Comparison of ENCODE assay signal across 11 cellular contexts in genomic region chr4:127832585-127832984, GRCh38. TPM values are rescaled to one million over a fixed set of nuclear protein-coding genes. Genes with fewer than 3 reads are reported as not detected.
DNase-seq lines count a peak whose midpoint lies in the region; ATAC-seq, FAIRE-seq and TF ChIP-seq lines count a peak whose summit lies in the region.
"Had no signal": no experiment of that assay in that cellular context is flagged by ENCODE, and none has a peak within 500 bp of the region (broad histone marks: within the 10 kb centered on the region; RNA-seq: fewer than 3 reads in every experiment).

No MANE protein-coding gene starts in this region.

- H4K20me1 ChIP-seq in GM12878 (ENCODE audit: control insufficient read depth, insufficient read depth): no peaks in the 10 kb centered on the region

- no peak overlapping the region for H2AFZ ChIP-seq in GM12878 (ENCODE audit: control insufficient read depth, low read depth, low read length)

- H3K4me3 ChIP-seq in GM12878 (no peak overlapping the region), uterus (no peak overlapping the region), breast epithelium (no peak overlapping the region), ovary (no peak overlapping the region)
- H3K4me3 ChIP-seq: left lung had no signal

- H3K27me3 ChIP-seq in GM12878 (replicated peaks in 1 of 2; ENCODE audit: control insufficient read depth in 2 of 2, insufficient read depth in 2 of 2, low read length in 1 of 2): no peaks in the 10 kb centered on the region
- no peaks in the 10 kb centered on the region for H3K27me3 ChIP-seq in uterus
- no peaks in the 10 kb centered on the region for H3K27me3 ChIP-seq in breast epithelium
- no peaks in the 10 kb centered on the region for H3K27me3 ChIP-seq in ovary
- H3K27me3 ChIP-seq: left lung had no signal

- intact Hi-C loops in GM12878 (cut with micrococcal nuclease; ENCODE audit: unreplicated experiment): no loop called here
- intact Hi-C loops in uterus (cut with DNase I; ENCODE audit: low total_unique reads): no loop called here
- intact Hi-C loops in breast epithelium (cut with DNase I; ENCODE audit: low total_unique reads): no loop called here
- intact Hi-C loops in ovary (cut with DNase I): no loop called here

- TF ChIP-seq POLR2A in GM12878 (IDR thresholded peaks at IDR 0.05; ENCODE audit: low read depth, low read length): no peak
- TF ChIP-seq POLR2A in uterus (IDR thresholded peaks at IDR 0.05): no peak
- TF ChIP-seq POLR2A in breast epithelium (IDR thresholded peaks at IDR 0.05): no peak
- no peak for TF ChIP-seq POLR2A in ovary (IDR thresholded peaks at IDR 0.05)

- RAD21 ChIA-PET in GM12878 (lab: Charles Lee; ENCODE audit: unreplicated experiment): interaction anchor here (1.0 to 2.9 kb wide), 4 partner anchors 24 to 133 kb away, joined by 4 to 9 read pairs (median 4); partner anchors contain the start of genes ABHD18 and MFSD8

- CTCF ChIA-PET in GM12878 (lab: Yijun Ruan, JAX): interaction anchor here (0.8 to 1.5 kb wide), 3 partner anchors 24 to 39 kb away, joined by 3 read pairs; no protein-coding TSS in a partner anchor

- POLR2A ChIA-PET in GM12878 (lab: Charles Lee): interaction anchor here (1.1 kb wide), 1 partner anchor 14 kb away, joined by 4 read pairs; no protein-coding TSS in a partner anchor

- 0 out of 2 replicates have a peak overlapping the region, but pooled peaks have one; percentile 7 for H3K4me2 ChIP-seq in GM12878 (ENCODE audit: control insufficient read depth, insufficient read depth)

- ATAC-seq in GM18867 (IDR thresholded peaks at IDR 0.05; ENCODE audit: unreplicated experiment) (peak; percentile 66), GM21825 (IDR thresholded peaks at IDR 0.05; ENCODE audit: unreplicated experiment) (peak; percentile 67), HG03432 (IDR thresholded peaks at IDR 0.05; ENCODE audit: unreplicated experiment) (peak; percentile 63), GM12878 (peak; percentile 85)
- ATAC-seq: activated CD8-positive, alpha-beta memory T cell treated with anti-CD3 and anti-CD28 coated beads, Interleukin-2, amount 10 ng/mL, durations not matched to agents 7 days and 5 days; left lung had no signal

- H3K36me3 ChIP-seq in GM12878 (ENCODE audit: control insufficient read depth in 2 of 2, insufficient read depth in 2 of 2, low read length in 1 of 2): peaks cover 0 to 9% of the 10 kb centered on the region in 2 experiments; a peak in 1 of 4 replicates
- no peaks in the 10 kb centered on the region for H3K36me3 ChIP-seq in uterus
- H3K36me3 ChIP-seq in breast epithelium: peaks cover 5% of the 10 kb centered on the region
- no peaks in the 10 kb centered on the region for H3K36me3 ChIP-seq in ovary
- H3K36me3 ChIP-seq: left lung had no signal

- no peaks in the 10 kb centered on the region for H3K79me2 ChIP-seq in GM12878 (ENCODE audit: control insufficient read depth, insufficient read depth, low read length)

- H3K27ac ChIP-seq in GM12878 (ENCODE audit: control insufficient read depth, insufficient read depth): no peak overlapping the region; the same call in none of the 2 replicates
- no peak overlapping the region for H3K27ac ChIP-seq in uterus
- H3K27ac ChIP-seq in breast epithelium: no peak overlapping the region
- no peak overlapping the region for H3K27ac ChIP-seq in ovary
- H3K27ac ChIP-seq: left lung had no signal

- DNase-seq in GM12878 (ENCODE audit: low read depth, low spot score) (peak; percentile 41), uterus (no peak), breast epithelium (ENCODE audit: low spot score in 2 of 2) (no peak), ovary (no peak)
- no peak for DNase-seq in activated T-cell treated with anti-CD3 and anti-CD28 coated beads, Interleukin-2, amount 50 U/mL, for 48 hours
- DNase-seq: activated CD8-positive, alpha-beta memory T cell treated with anti-CD3 and anti-CD28 coated beads, Interleukin-2, amount 10 ng/mL, durations not matched to agents 7 days and 5 days; Caco-2; left lung had no signal

- H3K4me1 ChIP-seq in GM12878 (ENCODE audit: control insufficient read depth, insufficient read depth, low read length) (peaks cover 39% of the 10 kb centered on the region), uterus (no peaks in the 10 kb centered on the region), breast epithelium (no peaks in the 10 kb centered on the region), ovary (ENCODE audit: insufficient read depth) (no peaks in the 10 kb centered on the region)
- H3K4me1 ChIP-seq: Caco-2, left lung had no signal

- H3K9me3 ChIP-seq in GM12878 (replicated peaks; ENCODE audit: control insufficient read depth, insufficient read depth, low read length): no peaks in the 10 kb centered on the region
- H3K9me3 ChIP-seq in uterus: no peaks in the 10 kb centered on the region
- no peaks in the 10 kb centered on the region for H3K9me3 ChIP-seq in breast epithelium
- H3K9me3 ChIP-seq in ovary: no peaks in the 10 kb centered on the region
- H3K9me3 ChIP-seq: Caco-2, left lung had no signal

- H3K9ac ChIP-seq in GM12878 (ENCODE audit: control insufficient read depth, insufficient read depth, low read length): no peak overlapping the region

- TF ChIP-seq EP300 in GM12878 (IDR thresholded peaks at IDR 0.05; ENCODE audit: borderline replicate concordance in 1 of 2, control insufficient read depth in 1 of 2, low read depth in 2 of 2, low read length in 2 of 2) (no peak), ovary (IDR thresholded peaks at IDR 0.05) (no peak)

- SMC1A ChIA-PET in GM12878 (lab: Charles Lee; ENCODE audit: uncharacterized antibody, unreplicated experiment): interaction anchor here (1.0 to 2.2 kb wide), 8 partner anchors 12 to 136 kb away, joined by 3 to 7 read pairs (median 4); no protein-coding TSS in a partner anchor

- TF ChIP-seq CTCF in GM12878 (IDR thresholded peaks at IDR 0.05 in 2 of 3, conservative IDR thresholded peaks at IDR 0.05 in 1 of 3; ENCODE audit: control insufficient read depth in 2 of 3, extremely low read depth in 1 of 3, insufficient read depth in 1 of 3, low read depth in 3 of 3, low read length in 3 of 3) (no peak), uterus (IDR thresholded peaks at IDR 0.05) (no peak), breast epithelium (IDR thresholded peaks at IDR 0.05) (no peak), ovary (IDR thresholded peaks at IDR 0.05) (no peak)

- TF ChIP-seq RAD21 in GM12878 (IDR thresholded peaks at IDR 0.05; ENCODE audit: insufficient read depth, low read depth, low read length): no peak

- in situ Hi-C loops in GM12878 (cut with MboI): no loop called here

- peak; percentile 41 for FAIRE-seq in GM12878 (lab: Jason Lieb, UNC)

- no TSS peak for BruUV-seq in GM12878 (replicated peaks; lab: Mats Ljungman, UMichigan)

- 14% methylated on average over 4 of the region's 4 CpGs for WGBS in GM12878 (ENCODE audit: insufficient coverage, insufficient replicate concordance, low lambda C conversion rate, missing lambda C conversion rate)
- 88 to 94% (median 90%) methylated on average over 4 of the region's 4 CpGs for WGBS in ovary, 3 donors

TF ChIP-seq in GM12878, 131 proteins besides CTCF, POLR2A, EP300 and RAD21 (continues in another document):
- TF ChIP-seq MTA2 (IDR thresholded peaks at IDR 0.05; ENCODE audit: low read depth) (peak; percentile 19; the same call in 1 of the 2 replicates), PAX8 (IDR thresholded peaks at IDR 0.05) (no peak)

RNA-seq across cellular contexts. Expression of gene PLK4, which starts 48.1 kb away (rescaled TPM):
- total RNA-seq in GM12878 (2013; cell fraction: nucleolus; rRNA removed): 39.9 and 41.7 TPM in 2 replicates
- total RNA-seq in GM12878 (2014; rRNA removed): 49.1 and 49.2 TPM in 2 replicates
- total RNA-seq in GM12878 (2014; rRNA removed; fragmentation: Illumina TruSeq; extraction: Trizol): 40.1 and 46.4 TPM in 2 replicates
- total RNA-seq in GM12878 (2021): 34.7 and 34.8 TPM in 2 replicates
- 14.0 TPM for polyA plus RNA-seq in GM12878 (2011; ENCODE audit: low read depth)
- 54.9 and 90.6 TPM in 2 replicates for polyA plus RNA-seq in GM12878 (2011; rRNA removed)
- 17.9 and 20.1 TPM in 2 replicates for polyA plus RNA-seq in GM12878 (2011; cell fraction: cytosol; rRNA removed)
- polyA plus RNA-seq in GM12878 (2011; cell fraction: nucleus; rRNA removed): 89.1 and 97.9 TPM in 2 replicates
- 15.3 and 18.8 TPM in 2 replicates for polyA plus RNA-seq in GM12878 (2012)
- polyA plus RNA-seq in GM12878 (2014; fragmentation: Illumina TruSeq; extraction: Trizol): 48.4 and 65.1 TPM in 2 replicates
- polyA plus RNA-seq in GM12878 (2014; fragmentation: Nextera tagmentation; extraction: Ambion mirVana): 10 to 100 TPM; 16.6 to 17.5 TPM
- polyA plus RNA-seq in GM12878 (2014; rRNA removed): 55.3 and 61.1 TPM in 2 replicates
- polyA plus RNA-seq in GM12878 (2016; fragmentation: Nextera tagmentation; extraction: Ambion mirVana): 10 to 100 TPM; 44.4 to 45.3 TPM
- polyA minus RNA-seq in GM12878 (2011; rRNA and poly(A)+ RNA removed): 24.1 and 40.5 TPM in 2 replicates
- polyA minus RNA-seq in GM12878 (2011; cell fraction: cytosol; rRNA and poly(A)+ RNA removed): 8.2 and 10.5 TPM in 2 replicates
- 26.2 and 32.5 TPM in 2 replicates for polyA minus RNA-seq in GM12878 (2011; cell fraction: nucleus; rRNA and poly(A)+ RNA removed)
- 10 to 100 TPM in 1 of 4 donors, 1 to 10 TPM in 1, under 1 TPM in 1, not detected in 1; 0.77 to 17.7 (median 1.0) TPM for total RNA-seq in uterus
- 1 to 10 TPM in 2 of 3 donors, under 1 TPM in 1; 0.66 to 2.3 (median 1.4) TPM for total RNA-seq in breast epithelium
- 1 to 10 TPM in 5 of 7 donors, under 1 TPM in 2; 0.48 to 4.4 (median 1.7) TPM for total RNA-seq in ovary
- 1 to 10 TPM; 1.8 to 2.1 TPM for polyA plus RNA-seq in ovary

RNA-seq across cellular contexts. Expression of gene HSPA4L, which starts 50.5 kb away (rescaled TPM):
- 30.0 and 33.0 TPM in 2 replicates for total RNA-seq in GM12878 (2013; cell fraction: nucleolus; rRNA removed)
- total RNA-seq in GM12878 (2014; rRNA removed) (12.0 and 12.1 TPM in 2 replicates), GM12878 (2014; rRNA removed; fragmentation: Illumina TruSeq; extraction: Trizol) (23.1 and 24.1 TPM in 2 replicates), GM12878 (2021) (20.4 and 21.5 TPM in 2 replicates), uterus (1 to 10 TPM in 3 of 4 donors, under 1 TPM in 1; 0.26 to 7.2 (median 2.8) TPM), breast epithelium (10 to 100 TPM in 1 of 3 donors, 1 to 10 TPM in 2; 2.7 to 14.5 (median 7.2) TPM), ovary (10 to 100 TPM in 2 of 7 donors, 1 to 10 TPM in 5; 2.8 to 12.6 (median 7.7) TPM)
- 3.8 TPM for polyA plus RNA-seq in GM12878 (2011; ENCODE audit: low read depth)
- polyA plus RNA-seq in GM12878 (2011; rRNA removed) (21.3 and 37.8 TPM in 2 replicates), GM12878 (2014; fragmentation: Illumina TruSeq; extraction: Trizol) (23.8 and 30.2 TPM in 2 replicates), GM12878 (2014; fragmentation: Nextera tagmentation; extraction: Ambion mirVana) (10 to 100 TPM in 1 of 2 experiments, 1 to 10 TPM in 1; 8.6 to 12.8 TPM), GM12878 (2014; rRNA removed) (8.4 and 11.1 TPM in 2 replicates), GM12878 (2016; fragmentation: Nextera tagmentation; extraction: Ambion mirVana) (10 to 100 TPM; 38.1 to 40.5 TPM), ovary (1 to 10 TPM in 1 of 2 donors, under 1 TPM in 1; 0.63 to 4.2 TPM)
- 8.1 and 8.2 TPM in 2 replicates for polyA plus RNA-seq in GM12878 (2011; cell fraction: cytosol; rRNA removed)
- polyA plus RNA-seq in GM12878 (2011; cell fraction: nucleus; rRNA removed): 8.2 and 11.3 TPM in 2 replicates
- polyA plus RNA-seq in GM12878 (2012): 8.5 and 10.5 TPM in 2 replicates
- 24.8 and 31.2 TPM in 2 replicates for polyA minus RNA-seq in GM12878 (2011; rRNA and poly(A)+ RNA removed)
- 8.4 and 10.9 TPM in 2 replicates for polyA minus RNA-seq in GM12878 (2011; cell fraction: cytosol; rRNA and poly(A)+ RNA removed)
- polyA minus RNA-seq in GM12878 (2011; cell fraction: nucleus; rRNA and poly(A)+ RNA removed): 14.7 and 21.5 TPM in 2 replicates
